Comparison of ENCODE assay signal across 9 cellular contexts in the genomic region with DNA sequence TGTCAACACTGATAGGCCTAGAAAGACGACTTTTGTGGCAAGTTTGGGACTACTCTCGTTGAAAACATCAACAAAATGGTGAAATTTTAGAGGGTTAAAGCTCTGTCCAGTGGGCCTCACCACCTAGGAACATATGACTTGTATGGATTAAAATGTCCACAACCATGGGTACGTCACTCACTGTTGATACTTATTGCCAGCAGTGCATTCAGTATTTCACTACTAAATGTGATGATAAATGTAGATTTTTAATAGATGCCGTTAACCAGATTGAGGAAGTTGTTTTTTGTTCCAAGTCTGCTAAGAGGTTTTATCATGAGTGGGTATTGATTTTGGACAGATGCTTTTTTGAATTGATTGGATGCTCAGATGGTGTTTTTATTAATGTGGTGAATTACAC.
"Had no signal": no experiment of that assay in that cellular context is flagged by ENCODE, and none has a peak within 500 bp of the region (broad histone marks: within the 10 kb centered on the region; RNA-seq: fewer than 3 reads in every experiment).

No MANE protein-coding gene starts in this region.

- ATAC-seq: HCT116, K562 had no signal

- DNase-seq: GM23248, GOT3, H7, IMR-90 had no signal

- H3K9me3 ChIP-seq: HAP-1 had no signal

- H3K4me3 ChIP-seq: GM23248, HAP-1, K562 had no signal

- H3K4me1 ChIP-seq: HAP-1 had no signal

- H3K27ac ChIP-seq: GM23248, KMS-11 had no signal

- FAIRE-seq: HTR-8/SVneo, K562 had no signal
